In the genomic region with DNA sequence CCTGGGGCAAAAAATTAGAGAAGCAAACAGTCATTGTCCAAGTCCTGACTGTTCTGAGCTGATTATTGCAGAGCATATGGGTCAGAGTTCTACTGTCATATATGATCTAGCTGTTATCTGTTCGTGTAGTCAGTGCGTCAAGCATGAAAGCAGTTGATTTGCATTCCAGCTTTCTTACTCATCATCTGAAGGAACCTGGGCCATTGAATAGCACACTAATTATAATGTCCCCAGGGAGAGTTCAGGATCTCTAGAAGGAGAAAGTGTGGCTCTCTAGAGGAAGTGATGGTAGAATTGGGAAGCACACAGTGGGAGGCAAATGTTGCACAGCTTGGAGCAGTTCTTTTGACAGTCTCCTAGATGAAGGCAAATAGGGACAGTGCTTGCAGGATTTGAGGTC, we compare ENCODE assay signal across 1 cellular context.
TF ChIP-seq lines count a peak whose summit lies in the region.

No MANE protein-coding gene starts in this region.

TF ChIP-seq in GM23338, 12 proteins besides CTCF, POLR2A, EP300 and RAD21 (continued from another document):
- TF ChIP-seq ZNF462 (CRISPR knock-in tag; IDR thresholded peaks at IDR 0.05) (no peak), REST (IDR thresholded peaks at IDR 0.05; ENCODE audit: unreplicated experiment) (no peak), STAT1 (IDR thresholded peaks at IDR 0.05; ENCODE audit: unreplicated experiment) (no peak)
- TF ChIP-seq, protein P1, sequence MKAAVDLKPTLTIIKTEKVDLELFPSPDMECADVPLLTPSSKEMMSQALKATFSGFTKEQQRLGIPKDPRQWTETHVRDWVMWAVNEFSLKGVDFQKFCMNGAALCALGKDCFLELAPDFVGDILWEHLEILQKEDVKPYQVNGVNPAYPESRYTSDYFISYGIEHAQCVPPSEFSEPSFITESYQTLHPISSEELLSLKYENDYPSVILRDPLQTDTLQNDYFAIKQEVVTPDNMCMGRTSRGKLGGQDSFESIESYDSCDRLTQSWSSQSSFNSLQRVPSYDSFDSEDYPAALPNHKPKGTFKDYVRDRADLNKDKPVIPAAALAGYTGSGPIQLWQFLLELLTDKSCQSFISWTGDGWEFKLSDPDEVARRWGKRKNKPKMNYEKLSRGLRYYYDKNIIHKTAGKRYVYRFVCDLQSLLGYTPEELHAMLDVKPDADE (IDR thresholded peaks at IDR 0.05) = no peak
